In genomic region chr10:69481280-69481679, GRCh38 we compare ENCODE assay signal across 10 cellular contexts. TPM values are rescaled to one million over a fixed set of nuclear protein-coding genes. Genes with fewer than 3 reads are reported as not detected.
DNase-seq lines count a peak whose midpoint lies in the region; TF ChIP-seq lines count a peak whose summit lies in the region.
"Had no signal": no experiment of that assay in that cellular context is flagged by ENCODE, and none has a peak within 500 bp of the region (broad histone marks: within the 10 kb centered on the region; RNA-seq: fewer than 3 reads in every experiment).

No MANE protein-coding gene starts in this region.

- no peak overlapping the region for H3K4me2 ChIP-seq in mesenchymal stem cell (ENCODE audit: low read length, poor library complexity, severe bottlenecking)

- H2AFZ ChIP-seq in mesenchymal stem cell (ENCODE audit: low read depth, low read length) = no peak overlapping the region

- H2BK12ac ChIP-seq in mesenchymal stem cell (ENCODE audit: low read length in 2 of 2) = peak overlapping the region in 1 of 2 experiments; percentile 54

- H3K14ac ChIP-seq in mesenchymal stem cell (ENCODE audit: low read length in 2 of 2) = peak overlapping the region in 1 of 2 experiments; percentile 61

- H2BK120ac ChIP-seq in mesenchymal stem cell (ENCODE audit: low read depth, low read length) = no peak overlapping the region

- H3K27ac Mint-ChIP-seq in activated CD4-positive, alpha-beta T cell treated with anti-CD3 and anti-CD28 coated beads, Interleukin-2, amount 10 ng/mL, durations not matched to agents 24 days and 14 days = no peak overlapping the region
- H3K27ac Mint-ChIP-seq: endodermal cell had no signal

- WGBS in mesenchymal stem cell = 68% methylated on average over 5 of the region's 5 CpGs
- WGBS in thyroid gland, 2 donors = 63 to 82% methylated on average over 5 of the region's 5 CpGs

- H3K36me3 Mint-ChIP-seq in activated CD4-positive, alpha-beta T cell treated with anti-CD3 and anti-CD28 coated beads, Interleukin-2, amount 10 ng/mL, durations not matched to agents 24 days and 14 days (ENCODE audit: low read depth) = no peaks in the 10 kb centered on the region

- in situ Hi-C loops in ACHN (cut with HindIII; ENCODE audit: low pct_ligation_motif_present, low pct_unique_long_range_greater_than_20kb, low sequenced_read_pairs) = no loop called here

- peak overlapping the region in 1 of 2 experiments; percentile 24 for H3K4ac ChIP-seq in mesenchymal stem cell (ENCODE audit: low read depth in 1 of 2, low read length in 2 of 2)

- H3K79me1 ChIP-seq in mesenchymal stem cell (replicated peaks; ENCODE audit: low read length, poor library complexity, severe bottlenecking) = peaks cover 1% of the 10 kb centered on the region

- H3K27ac ChIP-seq in cingulate gyrus (ENCODE audit: low read depth, low read length) = peak overlapping the region; percentile 39
- no peak overlapping the region for H3K27ac ChIP-seq in mesenchymal stem cell (ENCODE audit: low read length, poor library complexity, severe bottlenecking)
- H3K27ac ChIP-seq in thyroid gland = peak overlapping the region; percentile 1 to 82 (median 53)

- no peak overlapping the region for H3K4me3 Mint-ChIP-seq in activated CD4-positive, alpha-beta T cell treated with anti-CD3 and anti-CD28 coated beads, Interleukin-2, amount 10 ng/mL, durations not matched to agents 24 days and 14 days
- H3K4me3 Mint-ChIP-seq: endodermal cell had no signal

- H3K9me3 Mint-ChIP-seq in activated CD4-positive, alpha-beta T cell treated with anti-CD3 and anti-CD28 coated beads, Interleukin-2, amount 10 ng/mL, durations not matched to agents 24 days and 14 days = no peaks in the 10 kb centered on the region
- H3K9me3 Mint-ChIP-seq: endodermal cell had no signal

- H3K27me3 Mint-ChIP-seq in activated CD4-positive, alpha-beta T cell treated with anti-CD3 and anti-CD28 coated beads, Interleukin-2, amount 10 ng/mL, durations not matched to agents 24 days and 14 days = peaks cover 3% of the 10 kb centered on the region

- intact Hi-C loops in thyroid gland (cut with DNase I) = no loop called here
- intact Hi-C loops in activated CD4-positive, alpha-beta T cell treated with anti-CD3 and anti-CD28 coated beads, Interleukin-2, amount 10 ng/mL, durations not matched to agents 24 days and 14 days (cut with micrococcal nuclease) = no loop called here

- H3K18ac ChIP-seq in mesenchymal stem cell (ENCODE audit: low read depth in 1 of 2, low read length in 2 of 2) = peak overlapping the region; percentile 1 to 31

- H3K36me3 ChIP-seq in mesenchymal stem cell (ENCODE audit: control insufficient read depth in 1 of 2, insufficient read depth in 2 of 2, low read depth in 1 of 2, low read length in 2 of 2) (no peaks in the 10 kb centered on the region), thyroid gland (no peaks in the 10 kb centered on the region)

- no peak overlapping the region for H4K8ac ChIP-seq in mesenchymal stem cell (ENCODE audit: low read length)

- TF ChIP-seq CTCF in thyroid gland (IDR thresholded peaks at IDR 0.05) = no peak

- H2BK15ac ChIP-seq in mesenchymal stem cell (ENCODE audit: low read depth, poor library complexity, severe bottlenecking) = peak overlapping the region; percentile 70

- peaks cover 5% of the 10 kb centered on the region for H3K4me1 ChIP-seq in mesenchymal stem cell (ENCODE audit: control insufficient read depth, insufficient read depth, low read depth, low read length)
- peaks cover 27 to 47% of the 10 kb centered on the region in 2 donors for H3K4me1 ChIP-seq in thyroid gland

- no peak overlapping the region for H2BK5ac ChIP-seq in mesenchymal stem cell (ENCODE audit: low read depth, low read length, poor library complexity, severe bottlenecking)

- H3K9ac ChIP-seq in mesenchymal stem cell (ENCODE audit: low read length) = no peak overlapping the region

- H3K4me1 Mint-ChIP-seq in activated CD4-positive, alpha-beta T cell treated with anti-CD3 and anti-CD28 coated beads, Interleukin-2, amount 10 ng/mL, durations not matched to agents 24 days and 14 days = no peaks in the 10 kb centered on the region
- H3K4me1 Mint-ChIP-seq: endodermal cell had no signal

- H2AK5ac ChIP-seq in mesenchymal stem cell (ENCODE audit: low read length, severe bottlenecking) = no peak overlapping the region

- DNase-seq in NCI-H524 (lab: John Stamatoyannopoulos, UW) (peak; percentile 64 to 72), mesenchymal stem cell (peak; percentile 52), thyroid gland (no peak), ACHN (no peak), AG08396 (ENCODE audit: low spot score) (no peak), mucosa of gallbladder (ENCODE audit: low spot score) (no peak)
- no peak for DNase-seq in activated CD4-positive, alpha-beta T cell treated with anti-CD3 and anti-CD28 coated beads, Interleukin-2, amount 10 ng/mL, durations not matched to agents 24 days and 14 days
- DNase-seq: endodermal cell, NCI-H526 had no signal

- TF ChIP-seq POLR2A in thyroid gland (IDR thresholded peaks at IDR 0.05) = no peak

- peak overlapping the region in 1 of 2 experiments; percentile 67 for H3K23ac ChIP-seq in mesenchymal stem cell (ENCODE audit: low read length in 2 of 2)

- H3K9me3 ChIP-seq in mesenchymal stem cell (ENCODE audit: control insufficient read depth, low read length) (no peaks in the 10 kb centered on the region), thyroid gland (no peaks in the 10 kb centered on the region)

- no peak overlapping the region for H3K4me3 ChIP-seq in mesenchymal stem cell (ENCODE audit: insufficient read depth in 1 of 2, low read depth in 1 of 2, low read length in 2 of 2)
- no peak overlapping the region for H3K4me3 ChIP-seq in thyroid gland (replicated peaks in 1 of 3)

- H3K27me3 ChIP-seq in mesenchymal stem cell (ENCODE audit: control insufficient read depth in 1 of 2, insufficient read depth in 1 of 2, low read length in 2 of 2) = peaks cover 0 to 9% of the 10 kb centered on the region in 2 experiments
- H3K27me3 ChIP-seq in thyroid gland = no peaks in the 10 kb centered on the region

- peak overlapping the region; percentile 5 for H4K91ac ChIP-seq in mesenchymal stem cell (ENCODE audit: low read length)

RNA-seq across cellular contexts. Expression of gene TSPAN15, which starts 30.0 kb away (rescaled TPM):
- polyA plus RNA-seq in mesenchymal stem cell (2013, experiment 1 of 2) = 19.6 TPM
- 19.5 TPM for polyA plus RNA-seq in mesenchymal stem cell (2013, experiment 2 of 2)
- total RNA-seq in thyroid gland (10 to 100 TPM in 3 of 4 donors, 1 to 10 TPM in 1; 9.0 to 23.1 (median 17.2) TPM), mucosa of gallbladder (108 TPM)
- 1.6 and 1.9 TPM in 2 replicates for total RNA-seq in activated CD4-positive, alpha-beta T cell treated with anti-CD3 and anti-CD28 coated beads, Interleukin-2, amount 10 ng/mL, durations not matched to agents 24 days and 14 days

Comparison
In these comparisons a context has a peak if more than half of its experiments do, and no peak if none do; other contexts are left out.
1. DNase-seq: peak in NCI-H524 (2 of 2) and mesenchymal stem cell (single experiment); none in thyroid gland (0 of 2), ACHN (single experiment), AG08396 (single experiment), mucosa of gallbladder (single experiment) and activated CD4-positive, alpha-beta T cell treated with anti-CD3 and anti-CD28 coated beads, Interleukin-2, amount 10 ng/mL, durations not matched to agents 24 days and 14 days (single experiment).